In the genomic region with DNA sequence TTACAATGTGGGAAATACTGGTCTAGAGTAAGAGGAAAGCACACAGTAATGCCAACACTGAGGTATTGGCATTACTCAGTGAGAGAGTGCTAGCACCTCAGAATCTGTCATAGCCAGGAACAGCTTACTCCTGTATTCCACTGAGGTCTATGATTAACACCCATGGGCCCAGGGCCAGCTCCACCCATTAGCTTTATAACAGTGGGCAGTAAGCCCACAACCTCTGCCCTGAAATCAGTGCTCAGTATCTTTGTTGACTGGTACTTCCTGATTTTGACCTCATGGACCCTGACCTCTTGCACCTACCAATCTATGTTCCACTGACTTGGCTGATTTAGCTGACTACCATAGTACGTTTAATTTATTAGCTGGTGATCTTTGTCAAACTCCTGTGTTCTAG, we compare ENCODE assay signal across 15 cellular contexts. TPM values are rescaled to one million over a fixed set of nuclear protein-coding genes. Genes with fewer than 3 reads are reported as not detected.
"Had no signal": no experiment of that assay in that cellular context is flagged by ENCODE, and none has a peak within 500 bp of the region (broad histone marks: within the 10 kb centered on the region; RNA-seq: fewer than 3 reads in every experiment).

No MANE protein-coding gene starts in this region.

- H3K9me3 Mint-ChIP-seq: activated CD4-positive, alpha-beta memory T cell treated with anti-CD3 and anti-CD28 coated beads for 36 hours; activated naive CD8-positive, alpha-beta T cell treated with anti-CD3 and anti-CD28 coated beads, Interleukin-2, amount 50 U/mL, for 24 hours; dendritic cell treated with granulocyte-macrophage colony-stimulating factor and Interleukin-4, amounts not matched to agents 40 ng/mL and 50 ng/mL, for 4 days; stimulated activated naive CD8-positive, alpha-beta T cell treated with anti-CD3 and anti-CD28 coated beads, Interleukin-15, amount 100 ng/mL, for 72 hours had no signal

- ATAC-seq: activated naive CD8-positive, alpha-beta T cell treated with anti-CD3 and anti-CD28 coated beads, Interleukin-2, amount 50 U/mL, for 24 hours; left lung; stimulated activated naive CD8-positive, alpha-beta T cell treated with anti-CD3 and anti-CD28 coated beads, Interleukin-15, amount 100 ng/mL, for 72 hours had no signal

- H3K27ac Mint-ChIP-seq: activated CD4-positive, alpha-beta memory T cell treated with anti-CD3 and anti-CD28 coated beads for 36 hours; activated naive CD8-positive, alpha-beta T cell treated with anti-CD3 and anti-CD28 coated beads, Interleukin-2, amount 50 U/mL, for 24 hours; dendritic cell treated with granulocyte-macrophage colony-stimulating factor and Interleukin-4, amounts not matched to agents 40 ng/mL and 50 ng/mL, for 4 days; immature natural killer cell; stimulated activated naive CD8-positive, alpha-beta T cell treated with anti-CD3 and anti-CD28 coated beads, Interleukin-15, amount 100 ng/mL, for 72 hours had no signal

- H3K9me3 ChIP-seq: esophagus squamous epithelium, left lung, thoracic aorta had no signal

- DNase-seq: activated CD4-positive, alpha-beta memory T cell treated with anti-CD3 and anti-CD28 coated beads for 36 hours; activated CD4-positive, alpha-beta T cell treated with anti-CD3 and anti-CD28 coated beads for 1 hour; activated naive CD4-positive, alpha-beta T cell; activated naive CD8-positive, alpha-beta T cell treated with anti-CD3 and anti-CD28 coated beads, Interleukin-2, amount 50 U/mL, for 24 hours; esophagus squamous epithelium; foreskin fibroblast; immature natural killer cell; left lung; mesendoderm; stimulated activated CD4-positive, alpha-beta T cell treated with anti-CD3 and anti-CD28 coated beads, Interleukin-15, amount 100 ng/mL, for 24 hours; stimulated activated CD4-positive, alpha-beta T cell treated with anti-CD3 and anti-CD28 coated beads, Interleukin-4, amount 100 ng/mL, for 24 hours; stimulated activated naive CD8-positive, alpha-beta T cell treated with anti-CD3 and anti-CD28 coated beads, Interleukin-15, amount 100 ng/mL, for 72 hours; T-helper 9 cell had no signal

- H3K4me3 ChIP-seq: esophagus squamous epithelium, left lung, thoracic aorta had no signal

- H3K36me3 ChIP-seq: esophagus squamous epithelium, left lung, thoracic aorta had no signal

- H3K4me1 Mint-ChIP-seq: activated naive CD8-positive, alpha-beta T cell treated with anti-CD3 and anti-CD28 coated beads, Interleukin-2, amount 50 U/mL, for 24 hours; immature natural killer cell; stimulated activated naive CD8-positive, alpha-beta T cell treated with anti-CD3 and anti-CD28 coated beads, Interleukin-15, amount 100 ng/mL, for 72 hours had no signal

- H3K27ac ChIP-seq: left lung, thoracic aorta had no signal

- H3K27me3 ChIP-seq: esophagus squamous epithelium, left lung had no signal

- H3K36me3 Mint-ChIP-seq: activated CD4-positive, alpha-beta memory T cell treated with anti-CD3 and anti-CD28 coated beads for 36 hours; immature natural killer cell had no signal

- H3K4me3 Mint-ChIP-seq: activated CD4-positive, alpha-beta memory T cell treated with anti-CD3 and anti-CD28 coated beads for 36 hours; activated naive CD8-positive, alpha-beta T cell treated with anti-CD3 and anti-CD28 coated beads, Interleukin-2, amount 50 U/mL, for 24 hours; dendritic cell treated with granulocyte-macrophage colony-stimulating factor and Interleukin-4, amounts not matched to agents 40 ng/mL and 50 ng/mL, for 4 days; immature natural killer cell; stimulated activated naive CD8-positive, alpha-beta T cell treated with anti-CD3 and anti-CD28 coated beads, Interleukin-15, amount 100 ng/mL, for 72 hours had no signal

- H3K4me1 ChIP-seq: left lung had no signal

RNA-seq across cellular contexts. Expression of a gene that starts 58.0 kb away (rescaled TPM):
- total RNA-seq: activated CD4-positive, alpha-beta memory T cell treated with anti-CD3 and anti-CD28 coated beads for 36 hours had no signal
